7 cellular contexts compared by ENCODE assay signal in the genomic region with DNA sequence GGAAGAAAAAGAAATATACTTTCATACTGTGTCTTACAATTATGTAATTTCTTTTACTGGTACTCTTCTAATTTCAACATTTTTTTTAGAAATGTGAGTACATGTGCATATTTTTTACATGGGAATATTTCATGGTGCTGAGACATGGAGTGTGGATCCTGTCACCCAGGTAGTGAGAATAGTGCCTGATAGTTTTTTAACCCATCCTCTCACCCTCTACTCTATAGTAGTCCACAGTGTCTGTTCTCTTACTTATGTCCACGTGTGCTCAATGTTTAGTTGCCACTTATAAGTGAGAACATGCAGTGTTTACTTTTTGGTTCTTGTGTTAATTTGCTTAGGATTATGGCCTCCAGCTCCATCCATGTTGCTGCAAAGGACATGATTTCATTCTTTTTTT.
"Had no signal": no experiment of that assay in that cellular context is flagged by ENCODE, and none has a peak within 500 bp of the region (broad histone marks: within the 10 kb centered on the region; RNA-seq: fewer than 3 reads in every experiment).

No MANE protein-coding gene starts in this region.

- H3K4me3 Mint-ChIP-seq: GM23338, H9, HFFc6, IgD-negative memory B cell had no signal

- H3K4me3 ChIP-seq: GM23338 had no signal

- H3K27ac ChIP-seq: HL-60 had no signal

- DNase-seq: H9, HCEC 1CT, HFFc6 had no signal

- H3K36me3 Mint-ChIP-seq: IgD-negative memory B cell had no signal

- H3K27ac Mint-ChIP-seq: GM23338, H9, HFFc6, IgD-negative memory B cell had no signal

- ATAC-seq: GM23338, HepG2 had no signal

- H3K9me3 Mint-ChIP-seq: GM23338, H9 had no signal

- H3K4me1 Mint-ChIP-seq: H9, IgD-negative memory B cell had no signal

- H3K27me3 Mint-ChIP-seq: IgD-negative memory B cell had no signal
